Comparison of ENCODE assay signal across 1 cellular context in genomic region chr21:30839304-30839703, GRCh38.
TF ChIP-seq lines count a peak whose summit lies in the region.

No MANE protein-coding gene starts in this region.

TF ChIP-seq in K562, 482 proteins besides CTCF, POLR2A, EP300 and RAD21:
- no peak for TF ChIP-seq REST (CRISPR knock-in tag; IDR thresholded peaks at IDR 0.05; ENCODE audit: low read depth)
